In genomic region chr4:173218411-173219125, GRCh38 we compare ENCODE assay signal across 10 cellular contexts. TPM values are rescaled to one million over a fixed set of nuclear protein-coding genes. Genes with fewer than 3 reads are reported as not detected.
A peak's percentile ranks its signal among the peaks of the same experiment; 100 is the strongest.
DNase-seq lines count a peak whose midpoint lies in the region; ATAC-seq, FAIRE-seq and TF ChIP-seq lines count a peak whose summit lies in the region.
"Had no signal": no experiment of that assay in that cellular context is flagged by ENCODE, and none has a peak within 500 bp of the region (broad histone marks: within the 10 kb centered on the region; RNA-seq: fewer than 3 reads in every experiment).

No MANE protein-coding gene starts in this region.

- H3K36me3 ChIP-seq in fibroblast of lung (ENCODE audit: control insufficient read depth, insufficient read depth, low read length) (no peaks in the 10 kb centered on the region), Peyer's patch (no peaks in the 10 kb centered on the region), pancreas (no peaks in the 10 kb centered on the region)
- H3K36me3 ChIP-seq: colonic mucosa had no signal

- no peak for FAIRE-seq in pancreas (lab: Jason Lieb, UNC)

- H3K27ac ChIP-seq in fibroblast of lung (ENCODE audit: insufficient read depth, low read length) (no peak overlapping the region), Peyer's patch (no peak overlapping the region), pancreas (no peak overlapping the region)
- H3K27ac ChIP-seq: colonic mucosa had no signal

- no peak overlapping the region for H3K4me3 ChIP-seq in fibroblast of lung (replicated peaks in 1 of 4; ENCODE audit: control extremely low read depth in 1 of 4, insufficient read depth in 1 of 4, low read depth in 3 of 4, low read length in 4 of 4)
- no peak overlapping the region for H3K4me3 ChIP-seq in Peyer's patch
- H3K4me3 ChIP-seq in pancreas: no peak overlapping the region
- H3K4me3 ChIP-seq: colonic mucosa had no signal

- no peak overlapping the region for H3K4me2 ChIP-seq in fibroblast of lung (ENCODE audit: extremely low read depth, insufficient read depth, low read length)

- no peaks in the 10 kb centered on the region for H3K9me3 ChIP-seq in fibroblast of lung (ENCODE audit: control insufficient read depth, insufficient read depth, low read depth, low read length)
- no peaks in the 10 kb centered on the region for H3K9me3 ChIP-seq in Peyer's patch
- H3K9me3 ChIP-seq in pancreas: no peaks in the 10 kb centered on the region
- H3K9me3 ChIP-seq: colonic mucosa had no signal

- H3K27me3 ChIP-seq in fibroblast of lung (ENCODE audit: control insufficient read depth, insufficient read depth, low read length): no peaks in the 10 kb centered on the region
- no peaks in the 10 kb centered on the region for H3K27me3 ChIP-seq in Peyer's patch
- no peaks in the 10 kb centered on the region for H3K27me3 ChIP-seq in pancreas
- H3K27me3 ChIP-seq: colonic mucosa had no signal

- H3K4me1 ChIP-seq in fibroblast of lung (ENCODE audit: control insufficient read depth, extremely low read depth, insufficient read depth, low read length) (peaks cover 3% of the 10 kb centered on the region), Peyer's patch (no peaks in the 10 kb centered on the region), pancreas (peaks cover 0 to 8% (median 0%) of the 10 kb centered on the region in 3 donors)

- peak; percentile 93 for DNase-seq in A172 (ENCODE audit: low spot score)
- DNase-seq in HCEC 1CT: peak; percentile 70
- peak; percentile 29 for DNase-seq in RKO (ENCODE audit: low spot score)
- DNase-seq in fibroblast of lung (ENCODE audit: low read depth in 2 of 2): peak; percentile 34 to 91
- DNase-seq in Peyer's patch: no peak
- DNase-seq in NCI-H1436 (lab: John Stamatoyannopoulos, UW): no peak
- no peak for DNase-seq in pancreas
- no peak for DNase-seq in GF-D8 (lab: John Stamatoyannopoulos, UW)
- DNase-seq: activated CD8-positive, alpha-beta memory T cell treated with anti-CD3 and anti-CD28 coated beads, Interleukin-2, amount 50 U/mL, for 48 hours; colonic mucosa had no signal

- no peak for TF ChIP-seq POLR2A in Peyer's patch (IDR thresholded peaks at IDR 0.05)

- intact Hi-C loops in pancreas (cut with DNase I): no loop called here

- no peaks in the 10 kb centered on the region for H4K20me1 ChIP-seq in fibroblast of lung (ENCODE audit: control insufficient read depth, extremely low read depth, insufficient read depth, low read length)

- no peaks in the 10 kb centered on the region for H3K79me2 ChIP-seq in fibroblast of lung (ENCODE audit: control insufficient read depth, insufficient read depth, low read length)

- TF ChIP-seq CTCF in fibroblast of lung (conservative IDR thresholded peaks at IDR 0.05 in 1 of 2, IDR thresholded peaks at IDR 0.05 in 1 of 2; ENCODE audit: low read depth in 1 of 2, low read length in 2 of 2) (no peak), Peyer's patch (IDR thresholded peaks at IDR 0.05) (no peak), pancreas (IDR thresholded peaks at IDR 0.05) (no peak)

- ATAC-seq in pancreas: no peak

- H2AFZ ChIP-seq in fibroblast of lung (ENCODE audit: low read length): no peak overlapping the region

- no peak overlapping the region for H3K9ac ChIP-seq in fibroblast of lung (ENCODE audit: insufficient read depth, low read length)

RNA-seq across cellular contexts. Expression of gene GALNT7, which starts 50.0 kb away (rescaled TPM):
- 43.2 and 48.9 TPM in 2 replicates for total RNA-seq in A172 (2014; rRNA removed; shearing (Covaris generic))
- total RNA-seq in fibroblast of lung (25.4 and 45.4 TPM in 2 replicates), Peyer's patch (100 to 1,000 TPM in 2 of 4 donors, 10 to 100 TPM in 2; 37.1 to 139 (median 96.4) TPM), pancreas (10 to 100 TPM; 19.5 to 31.2 (median 26.3) TPM)
- polyA plus RNA-seq in fibroblast of lung (26.7 and 40.4 TPM in 2 replicates), pancreas (10 to 100 TPM in 1 of 2 donors, 1 to 10 TPM in 1; 5.7 to 11.6 TPM)
- 18.5 and 25.0 TPM in 2 replicates for polyA plus RNA-seq in fibroblast of lung (2012)
- 8.4 and 17.8 TPM in 2 replicates for polyA minus RNA-seq in fibroblast of lung (ENCODE audit: low replicate concordance)

Comparison
In these comparisons a context has a peak if more than half of its experiments do, and no peak if none do; other contexts are left out.
1. DNase-seq: peak in A172 (single experiment), HCEC 1CT (single experiment), RKO (single experiment) and fibroblast of lung (2 of 2); none in Peyer's patch (0 of 3), NCI-H1436 (single experiment), pancreas (0 of 6) and GF-D8 (single experiment).